In genomic region chr1:190373705-190374336, GRCh38 we compare ENCODE assay signal across 8 cellular contexts.
DNase-seq lines count a peak whose midpoint lies in the region; TF ChIP-seq lines count a peak whose summit lies in the region.

No MANE protein-coding gene starts in this region.

- no peak overlapping the region for H3K9ac ChIP-seq in H9 (ENCODE audit: extremely low read depth, insufficient read length, low read length)

- H3K27me3 Mint-ChIP-seq in H9 (ENCODE audit: low read depth): no peaks in the 10 kb centered on the region
- no peaks in the 10 kb centered on the region for H3K27me3 Mint-ChIP-seq in endothelial cell (ENCODE audit: unreplicated experiment)

- H2AFZ ChIP-seq in H9 (ENCODE audit: low read length): no peak overlapping the region

- no peak overlapping the region for H3K4ac ChIP-seq in H9 (ENCODE audit: low read depth, low read length)

- H3K4me3 ChIP-seq in NB4 (ENCODE audit: low read depth, low read length): no peak overlapping the region

- H3K36me3 Mint-ChIP-seq in H9 (ENCODE audit: insufficient read depth in 1 of 3, low read depth in 3 of 3) (no peaks in the 10 kb centered on the region), endothelial cell (ENCODE audit: low read depth, unreplicated experiment) (no peaks in the 10 kb centered on the region)

- no peak overlapping the region for H3K23ac ChIP-seq in H9 (ENCODE audit: insufficient read length, low read depth, low read length)

- H3K9me3 ChIP-seq in H9 (ENCODE audit: control insufficient read depth, low read depth, low read length): no peaks in the 10 kb centered on the region

- DNase-seq in ELR (ENCODE audit: low read depth) (peak; percentile 34), H9 (no peak), NB4 (ENCODE audit: low read depth) (peak; percentile 45), endothelial cell (ENCODE audit: low spot score) (peak; percentile 11), RKO (ENCODE audit: low spot score) (no peak)
- no peak for DNase-seq in effector CD4-positive, alpha-beta T cell
- no peak for DNase-seq in central memory CD4-positive, alpha-beta T cell
- no peak for DNase-seq in activated T-cell treated with anti-CD3 and anti-CD28 coated beads, Interleukin-2, amount 50 U/mL, for 1 hour

- TF ChIP-seq CTCF in H9 (conservative IDR thresholded peaks at IDR 0.05) (peak; percentile 80), NB4 (IDR thresholded peaks at IDR 0.05; ENCODE audit: low read depth, low read length) (peak; percentile 57), endothelial cell (IDR thresholded peaks at IDR 0.05; ENCODE audit: unreplicated experiment) (peak; percentile 41)

- no peak overlapping the region for H3K4me3 Mint-ChIP-seq in H9
- no peak overlapping the region for H3K4me3 Mint-ChIP-seq in endothelial cell (ENCODE audit: unreplicated experiment)

- H3T11ph ChIP-seq in H9 (ENCODE audit: low read length): no peak overlapping the region

- H2BK5ac ChIP-seq in H9 (ENCODE audit: insufficient read length, low read length): no peak overlapping the region

- H3K4me1 Mint-ChIP-seq in H9: no peaks in the 10 kb centered on the region
- H3K4me1 Mint-ChIP-seq in endothelial cell (ENCODE audit: unreplicated experiment): no peaks in the 10 kb centered on the region

- no peak overlapping the region for H2BK15ac ChIP-seq in H9 (ENCODE audit: low read depth, low read length)

- no peaks in the 10 kb centered on the region for H3K79me1 ChIP-seq in H9 (ENCODE audit: insufficient read depth, low read depth, low read length, poor library complexity, severe bottlenecking)

- no peak overlapping the region for H2BK20ac ChIP-seq in H9 (ENCODE audit: low read depth, low read length, poor library complexity, severe bottlenecking)

- H3K9me3 Mint-ChIP-seq in H9 (no peaks in the 10 kb centered on the region), endothelial cell (ENCODE audit: unreplicated experiment) (no peaks in the 10 kb centered on the region)

- H3K4me1 ChIP-seq in H9 (ENCODE audit: insufficient read depth, low read length): no peaks in the 10 kb centered on the region

- no peak overlapping the region for H4K91ac ChIP-seq in H9 (ENCODE audit: insufficient read length, low read depth, low read length)

- no peak overlapping the region for H3K27ac Mint-ChIP-seq in H9
- no peak overlapping the region for H3K27ac Mint-ChIP-seq in endothelial cell (ENCODE audit: unreplicated experiment)

- no peaks in the 10 kb centered on the region for H3K27me3 ChIP-seq in H9 (ENCODE audit: insufficient read depth, low read length)

- H3K4me2 ChIP-seq in H9 (ENCODE audit: insufficient read depth, insufficient read length, low read length): no peak overlapping the region

- no peak overlapping the region for H3K27ac ChIP-seq in H9 (ENCODE audit: insufficient read length, low read depth, low read length)

- no peak overlapping the region for H4K8ac ChIP-seq in H9 (replicated peaks; ENCODE audit: insufficient read length, low read depth, low read length)

- H3K18ac ChIP-seq in H9 (ENCODE audit: insufficient read length, low read depth, low read length): no peak overlapping the region

- no CpG with 5 or more reads among the region's 2 CpGs for whole genome bisulfite sequencing in H9 (ENCODE audit: extremely low coverage, insufficient read length, low lambda C conversion rate)

- H2BK120ac ChIP-seq in H9 (ENCODE audit: low read depth, low read length, poor library complexity, severe bottlenecking): no peak overlapping the region

- H3K56ac ChIP-seq in H9 (ENCODE audit: insufficient read length, low read depth, low read length): no peak overlapping the region

- H3K23me2 ChIP-seq in H9 (ENCODE audit: insufficient read length, low read depth, low read length, poor library complexity, severe bottlenecking): no peaks in the 10 kb centered on the region

- TF ChIP-seq POLR2A in NB4 (IDR thresholded peaks at IDR 0.05; ENCODE audit: extremely low read depth, insufficient read length): no peak

- no peak overlapping the region for H2AK5ac ChIP-seq in H9 (ENCODE audit: insufficient read length, low read length)

- no peak overlapping the region for H2BK12ac ChIP-seq in H9 (ENCODE audit: insufficient read length, low read depth, low read length)

- no peaks in the 10 kb centered on the region for H3K79me2 ChIP-seq in H9 (ENCODE audit: insufficient read depth, low read length)

- H3K14ac ChIP-seq in H9 (ENCODE audit: insufficient read depth, low read length): no peak overlapping the region

- no peak overlapping the region for H4K5ac ChIP-seq in H9 (ENCODE audit: insufficient read length, low read depth, low read length)

- H4K20me1 ChIP-seq in H9 (ENCODE audit: control insufficient read depth, insufficient read depth, insufficient read length): no peaks in the 10 kb centered on the region

Comparison
In these comparisons a context has a peak if more than half of its experiments do, and no peak if none do; other contexts are left out.
1. DNase-seq: peak in ELR (single experiment), NB4 (single experiment) and endothelial cell (single experiment); none in H9 (single experiment), effector CD4-positive, alpha-beta T cell (single experiment), RKO (single experiment), central memory CD4-positive, alpha-beta T cell (single experiment) and activated T-cell treated with anti-CD3 and anti-CD28 coated beads, Interleukin-2, amount 50 U/mL, for 1 hour (single experiment).
2. Peak in every context shown above with its lines, with median percentiles within 50 percentile points of each other: CTCF ChIP-seq.